Comparison of ENCODE assay signal across 24 cellular contexts in genomic region chr4:62912531-62912930, GRCh38.
A peak's percentile ranks its signal among the peaks of the same experiment; 100 is the strongest.
DNase-seq lines count a peak whose midpoint lies in the region; ATAC-seq and TF ChIP-seq lines count a peak whose summit lies in the region.
"Had no signal": no experiment of that assay in that cellular context is flagged by ENCODE, and none has a peak within 500 bp of the region (broad histone marks: within the 10 kb centered on the region; RNA-seq: fewer than 3 reads in every experiment).

No MANE protein-coding gene starts in this region.

- H3K27ac ChIP-seq in breast epithelium (no peak overlapping the region), psoas muscle (no peak overlapping the region)
- H3K27ac ChIP-seq: upper lobe of left lung had no signal

- no peak for TF ChIP-seq POLR2A in breast epithelium (IDR thresholded peaks at IDR 0.05)

- no peak overlapping the region for H3K4me3 ChIP-seq in breast epithelium
- no peak overlapping the region for H3K4me3 ChIP-seq in psoas muscle
- H3K4me3 ChIP-seq: MG63, upper lobe of left lung had no signal

- POLR2A ChIA-PET in MCF 10A (lab: Yijun Ruan, JAX): no interaction called here

- no peak for ATAC-seq in HG03135 (IDR thresholded peaks at IDR 0.05; ENCODE audit: unreplicated experiment)
- ATAC-seq in psoas muscle: no peak
- ATAC-seq: activated naive CD8-positive, alpha-beta T cell treated with anti-CD3 and anti-CD28 coated beads, Interleukin-2, amount 50 U/mL, for 24 hours; natural killer cell treated with Interleukin-12 subunit alpha and Interleukin-12 subunit beta and Interleukin-15 and Interleukin-18, amount 100 ng/mL, for 72 hours; stimulated activated effector memory CD8-positive, alpha-beta T cell treated with anti-CD3 and anti-CD28 coated beads, Interleukin-12 subunit alpha, Interleukin-12 subunit beta, amount 100 ng/mL, for 72 hours had no signal

- no peak overlapping the region for H3K27ac Mint-ChIP-seq in MCF 10A (ENCODE audit: low read depth, unreplicated experiment)
- H3K27ac Mint-ChIP-seq: activated CD4-positive, alpha-beta memory T cell treated with anti-CD3 and anti-CD28 coated beads for 36 hours; activated naive CD8-positive, alpha-beta T cell treated with anti-CD3 and anti-CD28 coated beads, Interleukin-2, amount 50 U/mL, for 24 hours; IgD-negative memory B cell; natural killer cell treated with Interleukin-12 subunit alpha and Interleukin-12 subunit beta and Interleukin-15 and Interleukin-18, amount 100 ng/mL, for 72 hours; stimulated activated effector memory CD8-positive, alpha-beta T cell treated with anti-CD3 and anti-CD28 coated beads, Interleukin-12 subunit alpha, Interleukin-12 subunit beta, amount 100 ng/mL, for 72 hours had no signal

- H3K9me3 ChIP-seq in breast epithelium (no peaks in the 10 kb centered on the region), psoas muscle (no peaks in the 10 kb centered on the region)
- H3K9me3 ChIP-seq: MG63, upper lobe of left lung had no signal

- peaks cover 6% of the 10 kb centered on the region for H3K9me3 Mint-ChIP-seq in MCF 10A (ENCODE audit: unreplicated experiment)
- H3K9me3 Mint-ChIP-seq: activated naive CD8-positive, alpha-beta T cell treated with anti-CD3 and anti-CD28 coated beads, Interleukin-2, amount 50 U/mL, for 24 hours had no signal

- no peak overlapping the region for H3K4me3 Mint-ChIP-seq in MCF 10A (ENCODE audit: unreplicated experiment)
- H3K4me3 Mint-ChIP-seq: activated CD4-positive, alpha-beta memory T cell treated with anti-CD3 and anti-CD28 coated beads for 36 hours; activated naive CD8-positive, alpha-beta T cell treated with anti-CD3 and anti-CD28 coated beads, Interleukin-2, amount 50 U/mL, for 24 hours; IgD-negative memory B cell; natural killer cell treated with Interleukin-12 subunit alpha and Interleukin-12 subunit beta and Interleukin-15 and Interleukin-18, amount 100 ng/mL, for 72 hours; stimulated activated effector memory CD8-positive, alpha-beta T cell treated with anti-CD3 and anti-CD28 coated beads, Interleukin-12 subunit alpha, Interleukin-12 subunit beta, amount 100 ng/mL, for 72 hours had no signal

- no peaks in the 10 kb centered on the region for H3K27me3 ChIP-seq in breast epithelium
- no peaks in the 10 kb centered on the region for H3K27me3 ChIP-seq in psoas muscle (ENCODE audit: insufficient read depth in 3 of 3, low read length in 2 of 3)
- H3K27me3 ChIP-seq: MG63, upper lobe of left lung had no signal

- 23 to 38% (median 30%) methylated on average over 1 of the region's 1 CpG for WGBS in psoas muscle, 3 donors

- H3K27me3 Mint-ChIP-seq in MCF 10A (ENCODE audit: insufficient read depth, unreplicated experiment): no peaks in the 10 kb centered on the region
- H3K27me3 Mint-ChIP-seq: activated CD4-positive, alpha-beta memory T cell treated with anti-CD3 and anti-CD28 coated beads for 36 hours; activated naive CD8-positive, alpha-beta T cell treated with anti-CD3 and anti-CD28 coated beads, Interleukin-2, amount 50 U/mL, for 24 hours; IgD-negative memory B cell; natural killer cell treated with Interleukin-12 subunit alpha and Interleukin-12 subunit beta and Interleukin-15 and Interleukin-18, amount 100 ng/mL, for 72 hours had no signal

- peak; percentile 31 for DNase-seq in MCF 10A (ENCODE audit: unreplicated experiment)
- no peak for DNase-seq in breast epithelium (ENCODE audit: low spot score in 2 of 2)
- peak; percentile 19 for DNase-seq in NCI-H1417 treated with DMSO at 0.1 percent for 48 hours (lab: John Stamatoyannopoulos, UW)
- DNase-seq in OCI-M1 (lab: John Stamatoyannopoulos, UW): peak; percentile 68
- no peak for DNase-seq in stimulated activated CD4-positive, alpha-beta T cell treated with anti-CD3 and anti-CD28 coated beads, Interleukin-2, amount 100 ng/mL, for 24 hours
- DNase-seq in activated CD8-positive, alpha-beta memory T cell treated with anti-CD3 and anti-CD28 coated beads, Interleukin-2, amount 50 U/mL, for 4 hours: no peak
- no peak for DNase-seq in psoas muscle
- DNase-seq: activated CD4-positive, alpha-beta memory T cell treated with anti-CD3 and anti-CD28 coated beads for 36 hours; activated CD4-positive, CD25-positive, alpha-beta regulatory T cell; activated effector memory CD4-positive, alpha-beta T cell treated with anti-CD3 and anti-CD28 coated beads, Interleukin-2, amount 50 U/mL, for 16 hours; activated naive CD8-positive, alpha-beta T cell treated with anti-CD3 and anti-CD28 coated beads, Interleukin-2, amount 50 U/mL, for 24 hours; HCEC 1CT; MG63; NCI-H187; NCI-H524; retina; stimulated activated CD4-positive, alpha-beta T cell treated with anti-CD3 and anti-CD28 coated beads, Interleukin-2, amount 100 ng/mL, for 48 hours; substantia nigra; T1000; upper lobe of left lung had no signal

- CTCF ChIA-PET in MCF 10A (lab: Yijun Ruan, JAX): no interaction called here

- H3K36me3 ChIP-seq in breast epithelium (no peaks in the 10 kb centered on the region), psoas muscle (ENCODE audit: insufficient read depth in 1 of 2, low read depth in 1 of 2) (no peaks in the 10 kb centered on the region)
- H3K36me3 ChIP-seq: MG63, upper lobe of left lung had no signal

- no peaks in the 10 kb centered on the region for H3K36me3 Mint-ChIP-seq in MCF 10A (ENCODE audit: insufficient read depth, unreplicated experiment)
- H3K36me3 Mint-ChIP-seq: activated CD4-positive, alpha-beta memory T cell treated with anti-CD3 and anti-CD28 coated beads for 36 hours; stimulated activated effector memory CD8-positive, alpha-beta T cell treated with anti-CD3 and anti-CD28 coated beads, Interleukin-12 subunit alpha, Interleukin-12 subunit beta, amount 100 ng/mL, for 72 hours had no signal

- intact Hi-C loops in MCF 10A (cut with micrococcal nuclease) (no loop called here), breast epithelium (cut with DNase I; ENCODE audit: low total_unique reads) (loop anchor here (5.0 kb wide), 1 partner anchor 505 kb away; no protein-coding TSS in a partner anchor), psoas muscle (cut with DNase I) (no loop called here)

- no peaks in the 10 kb centered on the region for H3K4me1 ChIP-seq in breast epithelium
- H3K4me1 ChIP-seq in psoas muscle: no peaks in the 10 kb centered on the region
- H3K4me1 ChIP-seq: upper lobe of left lung had no signal

- peaks cover 5% of the 10 kb centered on the region for H3K4me1 Mint-ChIP-seq in MCF 10A (ENCODE audit: insufficient read depth, unreplicated experiment)
- H3K4me1 Mint-ChIP-seq: activated naive CD8-positive, alpha-beta T cell treated with anti-CD3 and anti-CD28 coated beads, Interleukin-2, amount 50 U/mL, for 24 hours; IgD-negative memory B cell; stimulated activated effector memory CD8-positive, alpha-beta T cell treated with anti-CD3 and anti-CD28 coated beads, Interleukin-12 subunit alpha, Interleukin-12 subunit beta, amount 100 ng/mL, for 72 hours had no signal

- TF ChIP-seq CTCF in MCF 10A (IDR thresholded peaks at IDR 0.05; ENCODE audit: unreplicated experiment) (no peak), breast epithelium (IDR thresholded peaks at IDR 0.05) (no peak), psoas muscle (IDR thresholded peaks at IDR 0.05) (no peak)

- BruUV-seq in MCF 10A (replicated peaks; lab: Mats Ljungman, UMichigan): no TSS peak

Comparison
In these comparisons a context has a peak if more than half of its experiments do, and no peak if none do; other contexts are left out.
1. DNase-seq: peak in MCF 10A (single experiment), NCI-H1417 treated with DMSO at 0.1 percent for 48 hours (single experiment) and OCI-M1 (single experiment); none in breast epithelium (0 of 2), stimulated activated CD4-positive, alpha-beta T cell treated with anti-CD3 and anti-CD28 coated beads, Interleukin-2, amount 100 ng/mL, for 24 hours (0 of 2), activated CD8-positive, alpha-beta memory T cell treated with anti-CD3 and anti-CD28 coated beads, Interleukin-2, amount 50 U/mL, for 4 hours (single experiment) and psoas muscle (0 of 2).